In the genomic region with DNA sequence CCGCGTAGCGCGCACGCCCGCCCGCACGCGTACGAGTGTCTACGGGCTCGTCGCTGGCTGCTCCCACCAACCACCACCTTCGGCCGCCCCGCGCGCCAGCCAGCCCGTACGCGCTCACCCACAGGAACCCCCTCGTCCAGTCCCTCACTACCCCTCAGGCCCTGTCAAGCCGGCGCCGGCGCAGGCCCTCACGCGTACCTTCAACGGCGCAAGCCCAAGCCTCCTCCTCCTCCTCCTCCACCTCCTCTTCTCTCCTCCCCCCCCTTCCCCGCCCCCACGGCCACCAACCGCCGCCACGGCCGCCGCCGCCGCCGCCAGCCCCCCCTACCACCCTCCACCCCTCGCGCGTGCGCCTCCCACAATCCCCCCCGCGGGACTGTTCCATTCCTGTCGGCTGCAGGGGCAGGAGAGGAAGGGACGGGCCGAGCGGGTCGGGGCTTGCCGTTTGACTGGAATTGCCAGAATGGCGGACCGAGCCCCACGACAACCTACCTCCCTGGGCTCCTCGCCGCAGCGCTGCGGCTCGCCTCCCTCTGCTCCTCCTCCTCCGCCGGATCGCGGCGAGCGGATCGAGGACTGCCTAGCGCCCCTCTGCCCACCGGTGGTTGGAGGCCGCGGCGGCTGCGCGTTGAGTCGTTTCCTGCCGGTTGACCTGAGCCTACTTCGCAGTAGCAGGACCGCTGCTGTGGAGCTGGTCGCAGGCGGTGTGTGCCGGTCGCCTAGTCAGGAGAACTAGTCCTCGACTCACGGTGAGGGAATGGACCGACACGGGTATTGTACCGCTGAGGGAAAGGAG, we compare ENCODE assay signal across 8 cellular contexts. TPM values are rescaled to one million over a fixed set of nuclear protein-coding genes. Genes with fewer than 3 reads are reported as not detected.
DNase-seq lines count a peak whose midpoint lies in the region; TF ChIP-seq lines count a peak whose summit lies in the region.

A gene with protein sequence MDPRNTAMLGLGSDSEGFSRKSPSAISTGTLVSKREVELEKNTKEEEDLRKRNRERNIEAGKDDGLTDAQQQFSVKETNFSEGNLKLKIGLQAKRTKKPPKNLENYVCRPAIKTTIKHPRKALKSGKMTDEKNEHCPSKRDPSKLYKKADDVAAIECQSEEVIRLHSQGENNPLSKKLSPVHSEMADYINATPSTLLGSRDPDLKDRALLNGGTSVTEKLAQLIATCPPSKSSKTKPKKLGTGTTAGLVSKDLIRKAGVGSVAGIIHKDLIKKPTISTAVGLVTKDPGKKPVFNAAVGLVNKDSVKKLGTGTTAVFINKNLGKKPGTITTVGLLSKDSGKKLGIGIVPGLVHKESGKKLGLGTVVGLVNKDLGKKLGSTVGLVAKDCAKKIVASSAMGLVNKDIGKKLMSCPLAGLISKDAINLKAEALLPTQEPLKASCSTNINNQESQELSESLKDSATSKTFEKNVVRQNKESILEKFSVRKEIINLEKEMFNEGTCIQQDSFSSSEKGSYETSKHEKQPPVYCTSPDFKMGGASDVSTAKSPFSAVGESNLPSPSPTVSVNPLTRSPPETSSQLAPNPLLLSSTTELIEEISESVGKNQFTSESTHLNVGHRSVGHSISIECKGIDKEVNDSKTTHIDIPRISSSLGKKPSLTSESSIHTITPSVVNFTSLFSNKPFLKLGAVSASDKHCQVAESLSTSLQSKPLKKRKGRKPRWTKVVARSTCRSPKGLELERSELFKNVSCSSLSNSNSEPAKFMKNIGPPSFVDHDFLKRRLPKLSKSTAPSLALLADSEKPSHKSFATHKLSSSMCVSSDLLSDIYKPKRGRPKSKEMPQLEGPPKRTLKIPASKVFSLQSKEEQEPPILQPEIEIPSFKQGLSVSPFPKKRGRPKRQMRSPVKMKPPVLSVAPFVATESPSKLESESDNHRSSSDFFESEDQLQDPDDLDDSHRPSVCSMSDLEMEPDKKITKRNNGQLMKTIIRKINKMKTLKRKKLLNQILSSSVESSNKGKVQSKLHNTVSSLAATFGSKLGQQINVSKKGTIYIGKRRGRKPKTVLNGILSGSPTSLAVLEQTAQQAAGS (N-terminal part only) (minus strand): TSS at position 223 of the 796 bp plus-strand sequence. CDS start 41,284 bp downstream, outside the sequence.

- H3K4ac ChIP-seq in H9 (ENCODE audit: low read depth, low read length), result no peak within 1 kb of the TSS

- H3K23ac ChIP-seq in H9 (ENCODE audit: insufficient read length, low read depth, low read length), result no peak within 1 kb of the TSS

- peaks cover 0 to 2% of the 10 kb centered on the region in 2 experiments; a peak in 1 of 5 replicates for H3K9me3 Mint-ChIP-seq in H9
- H3K9me3 Mint-ChIP-seq in nephron progenitor cell, result no peaks in the 10 kb centered on the region
- H3K9me3 Mint-ChIP-seq in stimulated activated naive CD8-positive, alpha-beta T cell treated with anti-CD3 and anti-CD28 coated beads, Interleukin-15, Interleukin-2, amounts not matched to agents 100 ng/mL and 50 ng/mL, for 24 hours, result no peaks in the 10 kb centered on the region

- H3K36me3 ChIP-seq in MM.1S (replicated peaks; ENCODE audit: insufficient read depth, low read length), result 0 out of 2 replicates have a peak, but pooled peaks cover 5% of the 10 kb centered on the region

- no peaks in the 10 kb centered on the region for H3K9me2 ChIP-seq in MM.1S (replicated peaks; ENCODE audit: insufficient read depth, low read length)

- no CpG with 5 or more reads among the region's 87 CpGs for WGBS in H9 (ENCODE audit: extremely low coverage, insufficient read length, low lambda C conversion rate)

- H3K4me3 Mint-ChIP-seq in H9 (peak within 1 kb of the TSS; percentile 98 to 99), nephron progenitor cell (peak within 1 kb of the TSS; percentile 98)
- H3K4me3 Mint-ChIP-seq in stimulated activated naive CD8-positive, alpha-beta T cell treated with anti-CD3 and anti-CD28 coated beads, Interleukin-15, Interleukin-2, amounts not matched to agents 100 ng/mL and 50 ng/mL, for 24 hours, result peak within 1 kb of the TSS; percentile 99

- H3K36me3 Mint-ChIP-seq in H9 (ENCODE audit: insufficient read depth in 1 of 3, low read depth in 3 of 3), result peaks cover 6 to 15% (median 9%) of the 10 kb centered on the region in 3 experiments; a peak in 6 of 7 replicates
- H3K36me3 Mint-ChIP-seq in nephron progenitor cell (ENCODE audit: low read depth), result peaks cover 16% of the 10 kb centered on the region
- peaks cover 23% of the 10 kb centered on the region for H3K36me3 Mint-ChIP-seq in stimulated activated naive CD8-positive, alpha-beta T cell treated with anti-CD3 and anti-CD28 coated beads, Interleukin-15, Interleukin-2, amounts not matched to agents 100 ng/mL and 50 ng/mL, for 24 hours (ENCODE audit: low read depth)

- H2AFZ ChIP-seq in H9 (ENCODE audit: low read length) (no peak within 1 kb of the TSS), MM.1S (ENCODE audit: low read length) (peak within 1 kb of the TSS; percentile 91)

- no peak within 1 kb of the TSS for H4K8ac ChIP-seq in H9 (replicated peaks; ENCODE audit: insufficient read length, low read depth, low read length)

- peak within 1 kb of the TSS; percentile 97 for H2BK12ac ChIP-seq in H9 (ENCODE audit: insufficient read length, low read depth, low read length)

- TF ChIP-seq CTCF in H9 (conservative IDR thresholded peaks at IDR 0.05), result no peak
- TF ChIP-seq CTCF in MM.1S (IDR thresholded peaks at IDR 0.05; ENCODE audit: low read length), result no peak
- no peak for TF ChIP-seq CTCF in fibroblast of the aortic adventitia (IDR thresholded peaks at IDR 0.05; ENCODE audit: insufficient read depth, low read length)
- no peak for TF ChIP-seq CTCF in nephron progenitor cell (IDR thresholded peaks at IDR 0.05)

- H3K4me1 Mint-ChIP-seq in H9 (peaks cover 13 to 21% of the 10 kb centered on the region in 2 experiments), nephron progenitor cell (peaks cover 19% of the 10 kb centered on the region)
- peaks cover 45% of the 10 kb centered on the region for H3K4me1 Mint-ChIP-seq in stimulated activated naive CD8-positive, alpha-beta T cell treated with anti-CD3 and anti-CD28 coated beads, Interleukin-15, Interleukin-2, amounts not matched to agents 100 ng/mL and 50 ng/mL, for 24 hours (ENCODE audit: low read depth)

- peak within 1 kb of the TSS; percentile 47 for H4K5ac ChIP-seq in H9 (ENCODE audit: insufficient read length, low read depth, low read length)

- H3K79me2 ChIP-seq in H9 (ENCODE audit: insufficient read depth, low read length) (peaks cover 31% of the 10 kb centered on the region), MM.1S (ENCODE audit: low read length) (peaks cover 90% of the 10 kb centered on the region)

- peak within 1 kb of the TSS; percentile 36 for H3K56ac ChIP-seq in H9 (ENCODE audit: insufficient read length, low read depth, low read length)

- DNase-seq in EL, result peak; percentile 92
- DNase-seq in H9, result peak; percentile 93
- peak; percentile 98 for DNase-seq in MM.1S
- peak; percentile 94 for DNase-seq in SHP77 treated with DMSO at 0.1 percent for 48 hours (lab: John Stamatoyannopoulos, UW)
- peak; percentile 97 for DNase-seq in activated effector memory CD4-positive, alpha-beta T cell treated with anti-CD3 and anti-CD28 coated beads, Interleukin-2, amount 50 U/mL, for 16 hours
- DNase-seq in fibroblast of the aortic adventitia (ENCODE audit: low read depth), result peak; percentile 89
- peak; percentile 92 for DNase-seq in nephron progenitor cell

- H2BK15ac ChIP-seq in H9 (ENCODE audit: low read depth, low read length), result no peak within 1 kb of the TSS; the same call in 1 of the 2 replicates

- peak within 1 kb of the TSS; percentile 85 for H3K4me3 ChIP-seq in MM.1S (ENCODE audit: low read length)
- peak within 1 kb of the TSS; percentile 87 for H3K4me3 ChIP-seq in fibroblast of the aortic adventitia (ENCODE audit: low read depth, low read length)

- H4K20me1 ChIP-seq in H9 (ENCODE audit: control insufficient read depth, insufficient read depth, insufficient read length) (no peaks in the 10 kb centered on the region), MM.1S (ENCODE audit: insufficient read depth, low read length) (peaks cover 7% of the 10 kb centered on the region; the same call in 1 of the 2 replicates)

- H3K79me1 ChIP-seq in H9 (ENCODE audit: insufficient read depth, low read depth, low read length, poor library complexity, severe bottlenecking), result peaks cover 18% of the 10 kb centered on the region

- no peak within 1 kb of the TSS for H2BK20ac ChIP-seq in H9 (ENCODE audit: low read depth, low read length, poor library complexity, severe bottlenecking)

- H3K23me2 ChIP-seq in H9 (ENCODE audit: insufficient read length, low read depth, low read length, poor library complexity, severe bottlenecking), result no peaks in the 10 kb centered on the region

- H2BK120ac ChIP-seq in H9 (ENCODE audit: low read depth, low read length, poor library complexity, severe bottlenecking), result no peak within 1 kb of the TSS

- H3F3A ChIP-seq in MM.1S (ENCODE audit: insufficient read depth, low read length), result 0 out of 2 replicates have a peak, but pooled peaks cover 6% of the 10 kb centered on the region

- H3K9me3 ChIP-seq in H9 (ENCODE audit: control insufficient read depth, low read depth, low read length) (no peaks in the 10 kb centered on the region), MM.1S (replicated peaks; ENCODE audit: insufficient read depth, low read length) (no peaks in the 10 kb centered on the region)

- peak within 1 kb of the TSS; percentile 97 to 99 (median 99) for H3K27ac Mint-ChIP-seq in H9
- H3K27ac Mint-ChIP-seq in nephron progenitor cell, result peak within 1 kb of the TSS; percentile 100
- H3K27ac Mint-ChIP-seq in stimulated activated naive CD8-positive, alpha-beta T cell treated with anti-CD3 and anti-CD28 coated beads, Interleukin-15, Interleukin-2, amounts not matched to agents 100 ng/mL and 50 ng/mL, for 24 hours, result peak within 1 kb of the TSS; percentile 99

- H4K91ac ChIP-seq in H9 (ENCODE audit: insufficient read length, low read depth, low read length), result peak within 1 kb of the TSS; percentile 59

- H3K9ac ChIP-seq in H9 (ENCODE audit: extremely low read depth, insufficient read length, low read length), result peak within 1 kb of the TSS; percentile 99
- peak within 1 kb of the TSS; percentile 95 for H3K9ac ChIP-seq in MM.1S (ENCODE audit: low read length)

- no peaks in the 10 kb centered on the region for H3K27me3 ChIP-seq in H9 (ENCODE audit: insufficient read depth, low read length)
- H3K27me3 ChIP-seq in MM.1S (replicated peaks; ENCODE audit: insufficient read depth, low read length), result no peaks in the 10 kb centered on the region

- H2AK5ac ChIP-seq in H9 (ENCODE audit: insufficient read length, low read length), result no peak within 1 kb of the TSS

- H3K4me2 ChIP-seq in H9 (ENCODE audit: insufficient read depth, insufficient read length, low read length), result peak within 1 kb of the TSS; percentile 85
- H3K4me2 ChIP-seq in MM.1S (ENCODE audit: low read depth, low read length), result peak within 1 kb of the TSS; percentile 49; the same call in 1 of the 2 replicates

- peak within 1 kb of the TSS; percentile 100 for H3K18ac ChIP-seq in H9 (ENCODE audit: insufficient read length, low read depth, low read length)

- peak within 1 kb of the TSS; percentile 93 for H2BK5ac ChIP-seq in H9 (ENCODE audit: insufficient read length, low read length)

- H3K27ac ChIP-seq in H9 (ENCODE audit: insufficient read length, low read depth, low read length), result peak within 1 kb of the TSS; percentile 85
- peak within 1 kb of the TSS; percentile 87 for H3K27ac ChIP-seq in MM.1S (ENCODE audit: low read length)

- peak within 1 kb of the TSS; percentile 100 for H3K14ac ChIP-seq in H9 (ENCODE audit: insufficient read depth, low read length)

- H3K4me1 ChIP-seq in H9 (ENCODE audit: insufficient read depth, low read length) (no peaks in the 10 kb centered on the region), MM.1S (ENCODE audit: low read length) (peaks cover 11% of the 10 kb centered on the region)

- H3K27me3 Mint-ChIP-seq in H9 (ENCODE audit: low read depth), result no peaks in the 10 kb centered on the region
- no peaks in the 10 kb centered on the region for H3K27me3 Mint-ChIP-seq in nephron progenitor cell (ENCODE audit: low read depth, poor library complexity)
- no peaks in the 10 kb centered on the region for H3K27me3 Mint-ChIP-seq in stimulated activated naive CD8-positive, alpha-beta T cell treated with anti-CD3 and anti-CD28 coated beads, Interleukin-15, Interleukin-2, amounts not matched to agents 100 ng/mL and 50 ng/mL, for 24 hours

- no peak within 1 kb of the TSS for H3T11ph ChIP-seq in H9 (ENCODE audit: low read length)

RNA-seq across cellular contexts. Expression of the gene that starts here (rescaled TPM):
- 30.3 and 32.8 TPM in 2 replicates for total RNA-seq in H9 (2021)
- 44.8 and 59.9 TPM in 2 replicates for total RNA-seq in fibroblast of the aortic adventitia (ENCODE audit: low replicate concordance)

Comparison
In these comparisons a context has a peak if more than half of its experiments do, and no peak if none do; other contexts are left out.
1. Peak in every context shown above with its lines: DNase-seq, H3K4me3 ChIP-seq and H3K27ac ChIP-seq.